In the genomic region with DNA sequence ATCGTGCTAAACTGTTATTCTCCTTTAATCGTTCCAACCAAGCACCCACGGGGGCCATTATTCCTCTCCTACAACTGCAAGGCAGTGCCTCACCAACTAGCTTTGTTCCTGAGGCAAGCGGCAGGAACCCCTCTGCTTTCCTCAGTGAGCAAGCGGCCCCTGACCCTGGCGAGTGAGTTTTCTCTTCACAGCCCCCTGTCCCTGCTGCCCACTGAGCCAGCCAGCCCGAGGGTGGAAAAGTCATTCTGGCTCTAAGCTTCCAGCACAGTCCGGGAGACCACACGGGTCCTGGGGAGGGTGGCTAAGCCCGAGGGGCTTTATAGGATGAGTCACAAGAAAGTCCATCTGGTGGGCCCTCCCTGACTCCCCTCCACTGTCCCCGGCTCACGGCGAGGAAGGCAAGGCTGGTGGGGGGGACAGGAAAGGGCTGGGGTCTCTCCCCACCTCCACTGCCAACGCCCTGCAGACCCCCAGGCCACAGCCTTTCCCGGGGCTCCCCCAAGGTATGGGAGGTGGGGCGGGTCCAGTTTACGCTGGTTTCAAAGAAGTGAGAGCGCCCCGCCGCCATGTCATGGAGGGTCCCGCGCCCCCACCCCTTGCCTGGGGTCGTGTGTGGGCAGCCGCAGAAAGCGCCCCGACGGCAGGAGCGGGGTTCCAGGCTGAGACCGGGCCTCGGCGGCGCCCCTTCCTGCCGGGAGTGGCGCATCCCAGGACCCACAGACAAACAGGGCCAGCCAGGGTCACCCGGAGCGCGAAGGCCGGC, we compare ENCODE assay signal across 8 cellular contexts. TPM values are rescaled to one million over a fixed set of nuclear protein-coding genes. Genes with fewer than 3 reads are reported as not detected.
DNase-seq lines count a peak whose midpoint lies in the region; ATAC-seq and TF ChIP-seq lines count a peak whose summit lies in the region.

No MANE protein-coding gene starts in this region.

- peak; percentile 2 for DNase-seq in NCI-H748 (lab: John Stamatoyannopoulos, UW; ENCODE audit: unreplicated experiment)
- no peak for DNase-seq in NCI-H748 treated with DMSO at 0.1 percent for 48 hours (lab: John Stamatoyannopoulos, UW)
- DNase-seq in endothelial cell (ENCODE audit: low spot score): no peak
- no peak for DNase-seq in effector CD8-positive, alpha-beta T cell (lab: John Stamatoyannopoulos, UW)
- DNase-seq in midbrain (lab: John Stamatoyannopoulos, UW): no peak

- no peaks in the 10 kb centered on the region for H3K9me3 ChIP-seq in OCI-LY1 (ENCODE audit: low read length)
- H3K9me3 ChIP-seq in neuron (ENCODE audit: low read length): peaks cover 1% of the 10 kb centered on the region

- peak overlapping the region; percentile 34 for H3K27ac ChIP-seq in OCI-LY1 (ENCODE audit: low read depth, low read length, poor library complexity, severe bottlenecking)

- peak overlapping the region; percentile 99 for H3K9ac ChIP-seq in OCI-LY1 (ENCODE audit: low read length)

- H3K36me3 Mint-ChIP-seq in endothelial cell (ENCODE audit: low read depth, unreplicated experiment): peaks cover 26% of the 10 kb centered on the region

- no peaks in the 10 kb centered on the region for H3K9me3 Mint-ChIP-seq in endothelial cell (ENCODE audit: unreplicated experiment)

- H3K27ac Mint-ChIP-seq in endothelial cell (ENCODE audit: unreplicated experiment): peak overlapping the region; percentile 68

- peaks cover 14% of the 10 kb centered on the region for H3K79me2 ChIP-seq in OCI-LY1 (ENCODE audit: insufficient read depth, low read length)

- peaks cover 50% of the 10 kb centered on the region for H3K36me3 ChIP-seq in OCI-LY1 (ENCODE audit: insufficient read depth, low read length)
- peaks cover 34% of the 10 kb centered on the region for H3K36me3 ChIP-seq in neuron (ENCODE audit: insufficient read depth, low read length)

- H3K4me3 Mint-ChIP-seq in endothelial cell (ENCODE audit: unreplicated experiment): peak overlapping the region; percentile 93

- H3K4me3 ChIP-seq in OCI-LY1 (ENCODE audit: low read depth, low read length, poor library complexity, severe bottlenecking): peak overlapping the region; percentile 99
- H3K4me3 ChIP-seq in neuron (ENCODE audit: low read length): peak overlapping the region; percentile 98

- ATAC-seq in HG03139 (IDR thresholded peaks at IDR 0.05; ENCODE audit: unreplicated experiment): no peak

- no peak for TF ChIP-seq CTCF in OCI-LY1 (IDR thresholded peaks at IDR 0.05; ENCODE audit: low read length)
- no peak for TF ChIP-seq CTCF in endothelial cell (IDR thresholded peaks at IDR 0.05; ENCODE audit: unreplicated experiment)

- no peaks in the 10 kb centered on the region for H4K20me1 ChIP-seq in OCI-LY1 (ENCODE audit: insufficient read depth, low read length)

- H2AFZ ChIP-seq in OCI-LY1 (ENCODE audit: low read length) (no peak overlapping the region), neuron (ENCODE audit: low read depth, low read length) (peak overlapping the region; percentile 70)

- peaks cover 32% of the 10 kb centered on the region for H3K27me3 Mint-ChIP-seq in endothelial cell (ENCODE audit: unreplicated experiment)

- H3K9me2 ChIP-seq in OCI-LY1 (ENCODE audit: low read depth, low read length): no peaks in the 10 kb centered on the region

- H3K4me1 Mint-ChIP-seq in endothelial cell (ENCODE audit: unreplicated experiment): peaks cover 31% of the 10 kb centered on the region

- H3F3A ChIP-seq in OCI-LY1 (ENCODE audit: insufficient read depth, low read length): no peaks in the 10 kb centered on the region

- peak overlapping the region; percentile 84 for H3K4me2 ChIP-seq in OCI-LY1 (ENCODE audit: low read length)

- peaks cover 14% of the 10 kb centered on the region for H3K4me1 ChIP-seq in OCI-LY1 (ENCODE audit: insufficient read depth, low read length, severe bottlenecking)
- peaks cover 16% of the 10 kb centered on the region for H3K4me1 ChIP-seq in neuron (ENCODE audit: insufficient read depth, low read length)

- H3K27me3 ChIP-seq in OCI-LY1 (ENCODE audit: insufficient read depth, low read length) (no peaks in the 10 kb centered on the region), neuron (ENCODE audit: insufficient read depth, low read length) (peaks cover 11% of the 10 kb centered on the region)

RNA-seq across cellular contexts. Expression of gene CPLX1, which starts 45.0 kb away (rescaled TPM):
- 0.46 TPM for total RNA-seq in endothelial cell (ENCODE audit: unreplicated experiment)
